Comparison of ENCODE assay signal across 8 cellular contexts in the genomic region with DNA sequence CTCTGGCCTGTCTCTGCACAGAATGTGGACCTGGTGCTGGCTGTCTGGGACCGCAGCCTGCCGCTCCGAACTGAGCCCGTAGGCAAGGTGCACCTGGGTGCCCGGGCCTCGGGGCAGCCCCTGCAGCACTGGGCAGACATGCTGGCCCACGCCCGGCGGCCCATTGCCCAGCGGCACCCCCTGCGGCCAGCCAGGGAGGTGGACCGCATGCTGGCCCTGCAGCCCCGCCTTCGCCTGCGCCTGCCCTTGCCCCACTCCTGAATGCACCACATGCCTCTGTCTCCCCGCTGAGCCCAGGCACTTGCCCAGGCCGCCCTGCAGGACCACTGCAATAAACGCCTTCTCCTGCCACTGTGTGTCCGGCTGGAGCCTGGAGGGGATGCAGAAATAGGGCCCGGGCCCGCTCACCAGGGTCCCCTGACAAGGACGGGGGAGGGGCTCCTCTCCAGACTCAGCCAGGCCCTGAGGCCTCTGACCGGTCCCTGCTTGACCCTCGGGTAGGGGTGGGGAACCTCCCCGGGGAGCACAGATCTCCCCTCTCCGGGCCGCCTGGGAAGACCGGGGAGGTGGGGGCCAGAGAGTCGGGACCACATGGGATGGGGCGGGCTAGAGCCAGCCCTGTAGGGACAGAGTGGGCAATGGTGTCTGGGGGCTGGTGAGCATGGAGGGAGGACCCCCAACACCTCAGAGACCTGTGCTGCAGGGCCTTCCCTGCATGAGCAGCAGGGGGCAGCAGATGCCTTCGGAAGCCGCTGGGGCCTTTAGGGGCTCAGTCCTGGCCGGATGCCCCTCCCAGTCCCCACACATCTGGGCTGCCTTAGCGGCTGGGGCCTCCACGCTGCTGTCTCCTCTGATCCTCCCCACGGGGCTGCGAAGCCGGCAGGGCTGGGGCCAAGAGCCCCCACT. TPM values are rescaled to one million over a fixed set of nuclear protein-coding genes. Genes with fewer than 3 reads are reported as not detected.
DNase-seq lines count a peak whose midpoint lies in the region; ATAC-seq and TF ChIP-seq lines count a peak whose summit lies in the region.

No MANE protein-coding gene starts in this region.

- H3K9me3 Mint-ChIP-seq in activated T-cell treated with anti-CD3 and anti-CD28 coated beads, Interleukin-2, amount 50 U/mL, for 72 hours, result no peaks in the 10 kb centered on the region

- no peak overlapping the region for H3K4me3 ChIP-seq in foreskin fibroblast (ENCODE audit: low read depth in 1 of 2, low read length in 2 of 2)

- H3K36me3 Mint-ChIP-seq in activated T-cell treated with anti-CD3 and anti-CD28 coated beads, Interleukin-2, amount 50 U/mL, for 72 hours (ENCODE audit: insufficient read depth in 2 of 2), result no peaks in the 10 kb centered on the region

- no peak overlapping the region for H3K4me3 Mint-ChIP-seq in activated T-cell treated with anti-CD3 and anti-CD28 coated beads, Interleukin-2, amount 50 U/mL, for 72 hours

- peaks cover 5% of the 10 kb centered on the region for H3K4me1 Mint-ChIP-seq in activated T-cell treated with anti-CD3 and anti-CD28 coated beads, Interleukin-2, amount 50 U/mL, for 72 hours (ENCODE audit: low read depth)

- TF ChIP-seq CTCF in foreskin fibroblast (IDR thresholded peaks at IDR 0.05; ENCODE audit: low read depth, low read length), result peak; percentile 95

- H3K27me3 Mint-ChIP-seq in activated T-cell treated with anti-CD3 and anti-CD28 coated beads, Interleukin-2, amount 50 U/mL, for 72 hours (ENCODE audit: low read depth), result no peaks in the 10 kb centered on the region

- no peak overlapping the region for H3K27ac Mint-ChIP-seq in activated T-cell treated with anti-CD3 and anti-CD28 coated beads, Interleukin-2, amount 50 U/mL, for 72 hours

- DNase-seq in DMS153 treated with DMSO at 0.1 percent for 48 hours (lab: John Stamatoyannopoulos, UW; ENCODE audit: unreplicated experiment) (peak; percentile 12), DMS153 (lab: John Stamatoyannopoulos, UW) (no peak), OCI-M1 (lab: John Stamatoyannopoulos, UW) (peak; percentile 45), foreskin fibroblast (peak; percentile 35 to 85), retina (peak; percentile 73), NCI-H774 (lab: John Stamatoyannopoulos, UW) (no peak)
- DNase-seq in activated T-cell treated with anti-CD3 and anti-CD28 coated beads, Interleukin-2, amount 50 U/mL, for 72 hours, result peak; percentile 84 to 86

- ATAC-seq in HG02798 (IDR thresholded peaks at IDR 0.05; ENCODE audit: poor library complexity, unreplicated experiment), result peak; percentile 55
- peak; percentile 86 to 92 for ATAC-seq in activated T-cell treated with anti-CD3 and anti-CD28 coated beads, Interleukin-2, amount 50 U/mL, for 72 hours (replicated peaks in 1 of 2)

RNA-seq across cellular contexts. Expression of a gene that starts 1.4 kb away (rescaled TPM):
- 1 to 10 TPM; 1.2 TPM for total RNA-seq in activated T-cell treated with anti-CD3 and anti-CD28 coated beads, Interleukin-2, amount 50 U/mL, for 72 hours

RNA-seq across cellular contexts. Expression of a gene that starts 2.6 kb away (rescaled TPM):
- not detected for total RNA-seq in activated T-cell treated with anti-CD3 and anti-CD28 coated beads, Interleukin-2, amount 50 U/mL, for 72 hours

RNA-seq across cellular contexts. Expression of a gene that starts 15.5 kb away (rescaled TPM):
- total RNA-seq in activated T-cell treated with anti-CD3 and anti-CD28 coated beads, Interleukin-2, amount 50 U/mL, for 72 hours, result 100 to 1,000 TPM; 301 to 312 TPM

RNA-seq across cellular contexts. Expression of a gene that starts 54.3 kb away (rescaled TPM):
- total RNA-seq in activated T-cell treated with anti-CD3 and anti-CD28 coated beads, Interleukin-2, amount 50 U/mL, for 72 hours, result not detected

Comparison
In these comparisons a context has a peak if more than half of its experiments do, and no peak if none do; other contexts are left out.
1. DNase-seq: peak in DMS153 treated with DMSO at 0.1 percent for 48 hours (single experiment), OCI-M1 (single experiment), activated T-cell treated with anti-CD3 and anti-CD28 coated beads, Interleukin-2, amount 50 U/mL, for 72 hours (2 of 2), foreskin fibroblast (2 of 2) and retina (single experiment); none in DMS153 (single experiment) and NCI-H774 (single experiment).